ENCODE assay signal across 31 cellular contexts in the genomic region with DNA sequence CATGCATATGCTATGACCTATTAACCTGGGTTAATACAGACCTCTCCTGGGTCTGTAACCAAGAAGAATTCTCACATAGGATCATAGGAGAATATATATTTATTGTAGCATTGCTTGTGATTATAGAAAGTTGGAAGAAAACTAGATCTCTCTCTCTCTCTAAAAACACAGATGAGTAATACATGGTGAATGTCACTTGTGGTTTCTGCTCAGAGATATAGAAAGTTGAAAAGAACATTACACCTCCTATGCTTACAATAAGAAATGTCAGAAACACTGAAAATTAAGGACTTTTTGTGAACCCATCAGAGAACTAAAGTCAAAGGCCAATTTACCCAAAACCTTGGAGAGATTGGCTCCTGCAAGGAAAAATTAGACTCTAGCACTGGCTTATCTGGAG.
A peak's percentile ranks its signal among the peaks of the same experiment; 100 is the strongest.
DNase-seq lines count a peak whose midpoint lies in the region; ATAC-seq and TF ChIP-seq lines count a peak whose summit lies in the region.
"Had no signal": no experiment of that assay in that cellular context is flagged by ENCODE, and none has a peak within 500 bp of the region (broad histone marks: within the 10 kb centered on the region; RNA-seq: fewer than 3 reads in every experiment).

No MANE protein-coding gene starts in this region.

- intact Hi-C loops in colonic mucosa (cut with DNase I): no loop called here

- ATAC-seq in T-cell (replicated peaks in 1 of 4) (no peak), GM18519 (IDR thresholded peaks at IDR 0.05; ENCODE audit: low FRiP score, unreplicated experiment) (no peak)
- ATAC-seq: activated T-helper 17 cell treated with anti-CD3 and anti-CD28 coated beads, Interleukin-2, amount 50 U/mL, for 72 hours; GM12878; heart right ventricle; right lobe of liver had no signal

- no peaks in the 10 kb centered on the region for H3K27me3 Mint-ChIP-seq in T-cell
- H3K27me3 Mint-ChIP-seq: activated CD4-positive, alpha-beta memory T cell treated with anti-CD3 and anti-CD28 coated beads, Interleukin-2, amount 10 ng/mL, durations not matched to agents 7 days and 5 days; activated naive CD8-positive, alpha-beta T cell; activated T-helper 17 cell treated with anti-CD3 and anti-CD28 coated beads, Interleukin-2, amount 50 U/mL, for 72 hours had no signal

- H3K4me1 ChIP-seq in osteoblast (ENCODE audit: insufficient read depth, low read length) (peaks cover 22% of the 10 kb centered on the region), colonic mucosa (no peaks in the 10 kb centered on the region)
- H3K4me1 ChIP-seq: ascending aorta, heart right ventricle, right lobe of liver, suprapubic skin had no signal

- no peaks in the 10 kb centered on the region for H3K9me3 Mint-ChIP-seq in T-cell
- H3K9me3 Mint-ChIP-seq: activated T-helper 17 cell treated with anti-CD3 and anti-CD28 coated beads, Interleukin-2, amount 50 U/mL, for 72 hours; neural crest cell had no signal

- no peak for TF ChIP-seq CTCF in cardiac fibroblast (IDR thresholded peaks at IDR 0.05; ENCODE audit: low read depth, low read length)
- TF ChIP-seq CTCF in osteoblast (IDR thresholded peaks at IDR 0.05; ENCODE audit: extremely low read depth, low read depth, low read length): no peak
- TF ChIP-seq CTCF in colonic mucosa (IDR thresholded peaks at IDR 0.05): no peak

- H3K4me3 Mint-ChIP-seq in T-cell: no peak overlapping the region
- H3K4me3 Mint-ChIP-seq: activated CD4-positive, alpha-beta memory T cell treated with anti-CD3 and anti-CD28 coated beads, Interleukin-2, amount 10 ng/mL, durations not matched to agents 7 days and 5 days; activated naive CD8-positive, alpha-beta T cell; activated T-helper 17 cell treated with anti-CD3 and anti-CD28 coated beads, Interleukin-2, amount 50 U/mL, for 72 hours; CD14-positive monocyte; neural crest cell had no signal

- H4K20me1 ChIP-seq in osteoblast (ENCODE audit: insufficient read depth, low read length): no peaks in the 10 kb centered on the region

- no peaks in the 10 kb centered on the region for H3K79me2 ChIP-seq in osteoblast (ENCODE audit: insufficient read depth, low read length)

- POLR2A ChIA-PET in T-cell (lab: Charles Lee): no interaction called here

- H3K4me1 Mint-ChIP-seq in T-cell: no peaks in the 10 kb centered on the region
- H3K4me1 Mint-ChIP-seq: activated CD4-positive, alpha-beta memory T cell treated with anti-CD3 and anti-CD28 coated beads, Interleukin-2, amount 10 ng/mL, durations not matched to agents 7 days and 5 days; activated T-helper 17 cell treated with anti-CD3 and anti-CD28 coated beads, Interleukin-2, amount 50 U/mL, for 72 hours; CD14-positive monocyte; neural crest cell had no signal

- no peak overlapping the region for H3K27ac ChIP-seq in osteoblast (ENCODE audit: low read depth, low read length)
- no peak overlapping the region for H3K27ac ChIP-seq in colonic mucosa
- H3K27ac ChIP-seq: ascending aorta, heart right ventricle, right lobe of liver, suprapubic skin had no signal

- H2AFZ ChIP-seq in osteoblast (ENCODE audit: low read length): no peak overlapping the region

- DNase-seq in GM03348 (ENCODE audit: low spot score) (peak; percentile 1), M059J (ENCODE audit: low read depth) (peak; percentile 45), cardiac fibroblast (ENCODE audit: low read depth in 2 of 2) (peak; percentile 25 to 42), osteoblast (ENCODE audit: insufficient read length, low spot score, missing footprints) (no peak), T-cell (no peak), colonic mucosa (no peak), NCI-H1694 treated with DMSO at 0.1 percent for 48 hours (lab: John Stamatoyannopoulos, UW) (no peak)
- DNase-seq: activated CD4-positive, alpha-beta memory T cell treated with anti-CD3 and anti-CD28 coated beads, Interleukin-2, amount 10 ng/mL, durations not matched to agents 7 days and 5 days; activated CD4-positive, alpha-beta T cell treated with anti-CD3 and anti-CD28 coated beads for 1 hour; activated CD8-positive, alpha-beta memory T cell treated with anti-CD3 and anti-CD28 coated beads, Interleukin-2, amount 50 U/mL, for 48 hours; Calu3; cerebellar nuclear complex; DND-41; heart right ventricle; MM.1S; NCI-H2029 treated with DMSO at 0.1 percent for 48 hours; NCI-H2227 treated with DMSO at 0.1 percent for 48 hours; right lobe of liver; RPMI8226; stimulated activated CD4-positive, alpha-beta T cell treated with anti-CD3 and anti-CD28 coated beads, Interleukin-15, amount 100 ng/mL, for 24 hours; stimulated activated naive CD4-positive, alpha-beta T cell; T-helper 2 cell had no signal

- no peaks in the 10 kb centered on the region for H3K36me3 Mint-ChIP-seq in T-cell
- H3K36me3 Mint-ChIP-seq: activated naive CD8-positive, alpha-beta T cell; CD14-positive monocyte had no signal

- CTCF ChIA-PET in T-cell (lab: Charles Lee): no interaction called here

- H3K4me3 ChIP-seq in cardiac fibroblast (replicated peaks in 1 of 2; ENCODE audit: low read depth in 2 of 2, low read length in 2 of 2) (no peak overlapping the region), osteoblast (ENCODE audit: insufficient read depth, low read length) (no peak overlapping the region), colonic mucosa (no peak overlapping the region)
- H3K4me3 ChIP-seq: ascending aorta, GM12878, heart right ventricle, lung, right lobe of liver, suprapubic skin had no signal

- no peak overlapping the region for H3K9ac ChIP-seq in colonic mucosa (ENCODE audit: low read depth in 2 of 2, low read length in 2 of 2)

- H3K9me3 ChIP-seq in osteoblast (ENCODE audit: low read depth, low read length) (no peaks in the 10 kb centered on the region), colonic mucosa (no peaks in the 10 kb centered on the region)
- H3K9me3 ChIP-seq: ascending aorta, heart right ventricle, right lobe of liver, suprapubic skin had no signal

- peak overlapping the region; percentile 15 for H3K4me2 ChIP-seq in osteoblast (ENCODE audit: insufficient read depth, low read length)

- H3K27me3 ChIP-seq in osteoblast (ENCODE audit: insufficient read depth, low read length): no peaks in the 10 kb centered on the region
- H3K27me3 ChIP-seq in colonic mucosa: no peaks in the 10 kb centered on the region
- H3K27me3 ChIP-seq: ascending aorta, right lobe of liver, suprapubic skin had no signal

- H3K27ac Mint-ChIP-seq in T-cell: no peak overlapping the region
- H3K27ac Mint-ChIP-seq: activated CD4-positive, alpha-beta memory T cell treated with anti-CD3 and anti-CD28 coated beads, Interleukin-2, amount 10 ng/mL, durations not matched to agents 7 days and 5 days; activated naive CD8-positive, alpha-beta T cell; activated T-helper 17 cell treated with anti-CD3 and anti-CD28 coated beads, Interleukin-2, amount 50 U/mL, for 72 hours; CD14-positive monocyte had no signal

- H3K36me3 ChIP-seq in osteoblast (ENCODE audit: insufficient read depth, low read length) (no peaks in the 10 kb centered on the region), colonic mucosa (no peaks in the 10 kb centered on the region)
- H3K36me3 ChIP-seq: ascending aorta, heart right ventricle, right lobe of liver, suprapubic skin had no signal

Comparison
In these comparisons a context has a peak if more than half of its experiments do, and no peak if none do; other contexts are left out.
1. DNase-seq: peak in GM03348 (single experiment), M059J (single experiment) and cardiac fibroblast (2 of 2); none in osteoblast (single experiment), T-cell (0 of 34), colonic mucosa (single experiment) and NCI-H1694 treated with DMSO at 0.1 percent for 48 hours (single experiment).